In genomic region chr2:74105413-74105812, GRCh38 we compare ENCODE assay signal across 21 cellular contexts.
"Had no signal": no experiment of that assay in that cellular context is flagged by ENCODE, and none has a peak within 500 bp of the region (broad histone marks: within the 10 kb centered on the region; RNA-seq: fewer than 3 reads in every experiment).

No MANE protein-coding gene starts in this region.

- H3K4me3 Mint-ChIP-seq: IgD-negative memory B cell had no signal

- H3K9me3 Mint-ChIP-seq: IgD-negative memory B cell had no signal

- ATAC-seq: K562, Panc1, PC-3 had no signal

- H3K27me3 Mint-ChIP-seq: IgD-negative memory B cell had no signal

- H3K27ac Mint-ChIP-seq: IgD-negative memory B cell had no signal

- DNase-seq: MM.1S; NCI-H1092 treated with DMSO at 0.1 percent for 48 hours; NCI-H1436; NCI-H187; NCI-H2029; NCI-H2081 treated with DMSO at 0.1 percent for 48 hours; NCI-H2171; NCI-H226; NCI-H446; NCI-H510A; NCI-H524 treated with DMSO at 0.1 percent for 48 hours; NCI-H69; NCI-H774; NK-92 treated with Interleukin-12 subunit alpha and Interleukin-12 subunit beta, amount 100 ng/mL, for 24 hours; PC-3; SHP77; SK-N-SH; SW 1271 had no signal
